ENCODE assay signal across 1 cellular context in the genomic region with DNA sequence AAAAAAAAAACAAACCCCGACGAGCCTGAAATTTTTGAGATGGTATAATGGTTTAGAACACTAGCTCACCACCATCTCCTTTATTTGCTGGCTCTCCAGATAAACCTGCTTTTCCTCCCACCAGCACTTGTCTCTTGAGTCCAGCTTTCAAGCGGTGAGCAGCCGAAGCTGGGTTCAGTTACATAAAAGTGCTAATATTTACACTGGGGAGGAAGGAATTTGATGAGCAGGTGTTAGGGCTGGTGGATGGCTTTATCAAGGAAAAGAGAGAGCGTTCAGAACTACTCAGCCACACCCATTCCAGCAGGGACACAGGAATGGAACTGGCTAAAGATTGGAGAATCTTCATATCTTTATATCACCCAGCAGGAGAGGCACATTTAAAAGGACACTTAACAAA.
TF ChIP-seq lines count a peak whose summit lies in the region.

No MANE protein-coding gene starts in this region.

TF ChIP-seq in HepG2, 621 proteins besides CTCF, POLR2A, EP300 and RAD21 (continues in another document):
- TF ChIP-seq KDM2A (CRISPR knock-in tag; IDR thresholded peaks at IDR 0.05; ENCODE audit: borderline replicate concordance, low read depth), result 0 out of 2 replicates have a peak, but pooled peaks have one; percentile 16
- TF ChIP-seq ZNF337 (CRISPR knock-in tag; IDR thresholded peaks at IDR 0.05; ENCODE audit: borderline replicate concordance, low read depth), result no peak
- TF ChIP-seq ZNF224 (CRISPR knock-in tag; IDR thresholded peaks at IDR 0.05), result no peak
- TF ChIP-seq, protein P1, sequence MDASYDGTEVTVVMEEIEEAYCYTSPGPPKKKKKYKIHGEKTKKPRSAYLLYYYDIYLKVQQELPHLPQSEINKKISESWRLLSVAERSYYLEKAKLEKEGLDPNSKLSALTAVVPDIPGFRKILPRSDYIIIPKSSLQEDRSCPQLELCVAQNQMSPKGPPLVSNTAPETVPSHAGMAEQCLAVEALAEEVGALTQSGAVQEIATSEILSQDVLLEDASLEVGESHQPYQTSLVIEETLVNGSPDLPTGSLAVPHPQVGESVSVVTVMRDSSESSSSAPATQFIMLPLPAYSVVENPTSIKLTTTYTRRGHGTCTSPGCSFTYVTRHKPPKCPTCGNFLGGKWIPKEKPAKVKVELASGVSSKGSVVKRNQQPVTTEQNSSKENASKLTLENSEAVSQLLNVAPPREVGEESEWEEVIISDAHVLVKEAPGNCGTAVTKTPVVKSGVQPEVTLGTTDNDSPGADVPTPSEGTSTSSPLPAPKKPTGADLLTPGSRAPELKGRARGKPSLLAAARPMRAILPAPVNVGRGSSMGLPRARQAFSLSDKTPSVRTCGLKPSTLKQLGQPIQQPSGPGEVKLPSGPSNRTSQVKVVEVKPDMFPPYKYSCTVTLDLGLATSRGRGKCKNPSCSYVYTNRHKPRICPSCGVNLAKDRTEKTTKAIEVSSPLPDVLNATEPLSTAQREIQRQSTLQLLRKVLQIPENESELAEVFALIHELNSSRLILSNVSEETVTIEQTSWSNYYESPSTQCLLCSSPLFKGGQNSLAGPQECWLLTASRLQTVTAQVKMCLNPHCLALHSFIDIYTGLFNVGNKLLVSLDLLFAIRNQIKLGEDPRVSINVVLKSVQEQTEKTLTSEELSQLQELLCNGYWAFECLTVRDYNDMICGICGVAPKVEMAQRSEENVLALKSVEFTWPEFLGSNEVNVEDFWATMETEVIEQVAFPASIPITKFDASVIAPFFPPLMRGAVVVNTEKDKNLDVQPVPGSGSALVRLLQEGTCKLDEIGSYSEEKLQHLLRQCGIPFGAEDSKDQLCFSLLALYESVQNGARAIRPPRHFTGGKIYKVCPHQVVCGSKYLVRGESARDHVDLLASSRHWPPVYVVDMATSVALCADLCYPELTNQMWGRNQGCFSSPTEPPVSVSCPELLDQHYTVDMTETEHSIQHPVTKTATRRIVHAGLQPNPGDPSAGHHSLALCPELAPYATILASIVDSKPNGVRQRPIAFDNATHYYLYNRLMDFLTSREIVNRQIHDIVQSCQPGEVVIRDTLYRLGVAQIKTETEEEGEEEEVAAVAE (CRISPR knock-in tag; IDR thresholded peaks at IDR 0.05; ENCODE audit: borderline replicate concordance), result no peak
- peak; percentile 78 for TF ChIP-seq HDAC2 (CRISPR knock-in tag; IDR thresholded peaks at IDR 0.05)
- no peak for TF ChIP-seq ZSCAN22 (CRISPR knock-in tag; IDR thresholded peaks at IDR 0.05)
- TF ChIP-seq DR1 (CRISPR knock-in tag; IDR thresholded peaks at IDR 0.05), result no peak
- no peak for TF ChIP-seq RCOR2 (CRISPR knock-in tag; IDR thresholded peaks at IDR 0.05)
- peak; percentile 73 for TF ChIP-seq NCOA2 (CRISPR knock-in tag; IDR thresholded peaks at IDR 0.05)
- peak; percentile 51 for TF ChIP-seq NR2F6 (IDR thresholded peaks at IDR 0.05)
- peak; percentile 77 for TF ChIP-seq NR2F6 (CRISPR knock-in tag; IDR thresholded peaks at IDR 0.05)
- TF ChIP-seq, protein P2, sequence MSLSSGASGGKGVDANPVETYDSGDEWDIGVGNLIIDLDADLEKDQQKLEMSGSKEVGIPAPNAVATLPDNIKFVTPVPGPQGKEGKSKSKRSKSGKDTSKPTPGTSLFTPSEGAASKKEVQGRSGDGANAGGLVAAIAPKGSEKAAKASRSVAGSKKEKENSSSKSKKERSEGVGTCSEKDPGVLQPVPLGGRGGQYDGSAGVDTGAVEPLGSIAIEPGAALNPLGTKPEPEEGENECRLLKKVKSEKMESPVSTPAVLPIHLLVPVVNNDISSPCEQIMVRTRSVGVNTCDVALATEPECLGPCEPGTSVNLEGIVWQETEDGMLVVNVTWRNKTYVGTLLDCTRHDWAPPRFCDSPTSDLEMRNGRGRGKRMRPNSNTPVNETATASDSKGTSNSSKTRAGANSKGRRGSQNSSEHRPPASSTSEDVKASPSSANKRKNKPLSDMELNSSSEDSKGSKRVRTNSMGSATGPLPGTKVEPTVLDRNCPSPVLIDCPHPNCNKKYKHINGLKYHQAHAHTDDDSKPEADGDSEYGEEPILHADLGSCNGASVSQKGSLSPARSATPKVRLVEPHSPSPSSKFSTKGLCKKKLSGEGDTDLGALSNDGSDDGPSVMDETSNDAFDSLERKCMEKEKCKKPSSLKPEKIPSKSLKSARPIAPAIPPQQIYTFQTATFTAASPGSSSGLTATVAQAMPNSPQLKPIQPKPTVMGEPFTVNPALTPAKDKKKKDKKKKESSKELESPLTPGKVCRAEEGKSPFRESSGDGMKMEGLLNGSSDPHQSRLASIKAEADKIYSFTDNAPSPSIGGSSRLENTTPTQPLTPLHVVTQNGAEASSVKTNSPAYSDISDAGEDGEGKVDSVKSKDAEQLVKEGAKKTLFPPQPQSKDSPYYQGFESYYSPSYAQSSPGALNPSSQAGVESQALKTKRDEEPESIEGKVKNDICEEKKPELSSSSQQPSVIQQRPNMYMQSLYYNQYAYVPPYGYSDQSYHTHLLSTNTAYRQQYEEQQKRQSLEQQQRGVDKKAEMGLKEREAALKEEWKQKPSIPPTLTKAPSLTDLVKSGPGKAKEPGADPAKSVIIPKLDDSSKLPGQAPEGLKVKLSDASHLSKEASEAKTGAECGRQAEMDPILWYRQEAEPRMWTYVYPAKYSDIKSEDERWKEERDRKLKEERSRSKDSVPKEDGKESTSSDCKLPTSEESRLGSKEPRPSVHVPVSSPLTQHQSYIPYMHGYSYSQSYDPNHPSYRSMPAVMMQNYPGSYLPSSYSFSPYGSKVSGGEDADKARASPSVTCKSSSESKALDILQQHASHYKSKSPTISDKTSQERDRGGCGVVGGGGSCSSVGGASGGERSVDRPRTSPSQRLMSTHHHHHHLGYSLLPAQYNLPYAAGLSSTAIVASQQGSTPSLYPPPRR (CRISPR knock-in tag; IDR thresholded peaks at IDR 0.05; ENCODE audit: borderline replicate concordance), result 0 out of 2 replicates have a peak, but pooled peaks have one; percentile 58
- TF ChIP-seq SALL1 (CRISPR knock-in tag; IDR thresholded peaks at IDR 0.05), result peak; percentile 52
- TF ChIP-seq ZNF563 (CRISPR knock-in tag; IDR thresholded peaks at IDR 0.05), result no peak
- TF ChIP-seq JUNB (CRISPR knock-in tag; IDR thresholded peaks at IDR 0.05; ENCODE audit: borderline replicate concordance), result no peak
- TF ChIP-seq, protein P3, sequence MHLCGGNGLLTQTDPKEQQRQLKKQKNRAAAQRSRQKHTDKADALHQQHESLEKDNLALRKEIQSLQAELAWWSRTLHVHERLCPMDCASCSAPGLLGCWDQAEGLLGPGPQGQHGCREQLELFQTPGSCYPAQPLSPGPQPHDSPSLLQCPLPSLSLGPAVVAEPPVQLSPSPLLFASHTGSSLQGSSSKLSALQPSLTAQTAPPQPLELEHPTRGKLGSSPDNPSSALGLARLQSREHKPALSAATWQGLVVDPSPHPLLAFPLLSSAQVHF (CRISPR knock-in tag; IDR thresholded peaks at IDR 0.05), result no peak
- TF ChIP-seq, protein P4, sequence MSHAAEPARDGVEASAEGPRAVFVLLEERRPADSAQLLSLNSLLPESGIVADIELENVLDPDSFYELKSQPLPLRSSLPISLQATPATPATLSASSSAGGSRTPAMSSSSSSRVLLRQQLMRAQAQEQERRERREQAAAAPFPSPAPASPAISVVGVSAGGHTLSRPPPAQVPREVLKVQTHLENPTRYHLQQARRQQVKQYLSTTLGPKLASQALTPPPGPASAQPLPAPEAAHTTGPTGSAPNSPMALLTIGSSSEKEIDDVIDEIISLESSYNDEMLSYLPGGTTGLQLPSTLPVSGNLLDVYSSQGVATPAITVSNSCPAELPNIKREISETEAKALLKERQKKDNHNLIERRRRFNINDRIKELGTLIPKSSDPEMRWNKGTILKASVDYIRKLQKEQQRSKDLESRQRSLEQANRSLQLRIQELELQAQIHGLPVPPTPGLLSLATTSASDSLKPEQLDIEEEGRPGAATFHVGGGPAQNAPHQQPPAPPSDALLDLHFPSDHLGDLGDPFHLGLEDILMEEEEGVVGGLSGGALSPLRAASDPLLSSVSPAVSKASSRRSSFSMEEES (CRISPR knock-in tag; IDR thresholded peaks at IDR 0.05), result no peak
- TF ChIP-seq POGZ (CRISPR knock-in tag; IDR thresholded peaks at IDR 0.05), result peak; percentile 27; the same call in 1 of the 2 replicates
- TF ChIP-seq, protein P5, sequence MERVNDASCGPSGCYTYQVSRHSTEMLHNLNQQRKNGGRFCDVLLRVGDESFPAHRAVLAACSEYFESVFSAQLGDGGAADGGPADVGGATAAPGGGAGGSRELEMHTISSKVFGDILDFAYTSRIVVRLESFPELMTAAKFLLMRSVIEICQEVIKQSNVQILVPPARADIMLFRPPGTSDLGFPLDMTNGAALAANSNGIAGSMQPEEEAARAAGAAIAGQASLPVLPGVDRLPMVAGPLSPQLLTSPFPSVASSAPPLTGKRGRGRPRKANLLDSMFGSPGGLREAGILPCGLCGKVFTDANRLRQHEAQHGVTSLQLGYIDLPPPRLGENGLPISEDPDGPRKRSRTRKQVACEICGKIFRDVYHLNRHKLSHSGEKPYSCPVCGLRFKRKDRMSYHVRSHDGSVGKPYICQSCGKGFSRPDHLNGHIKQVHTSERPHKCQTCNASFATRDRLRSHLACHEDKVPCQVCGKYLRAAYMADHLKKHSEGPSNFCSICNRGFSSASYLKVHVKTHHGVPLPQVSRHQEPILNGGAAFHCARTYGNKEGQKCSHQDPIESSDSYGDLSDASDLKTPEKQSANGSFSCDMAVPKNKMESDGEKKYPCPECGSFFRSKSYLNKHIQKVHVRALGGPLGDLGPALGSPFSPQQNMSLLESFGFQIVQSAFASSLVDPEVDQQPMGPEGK (CRISPR knock-in tag; IDR thresholded peaks at IDR 0.05), result peak; percentile 51; the same call in 1 of the 2 replicates
- TF ChIP-seq SIX1 (CRISPR knock-in tag; IDR thresholded peaks at IDR 0.05; ENCODE audit: borderline replicate concordance), result peak; percentile 72; the same call in 1 of the 2 replicates
- no peak for TF ChIP-seq STAG1 (CRISPR knock-in tag; IDR thresholded peaks at IDR 0.05)
- no peak for TF ChIP-seq ZNF136 (CRISPR knock-in tag; IDR thresholded peaks at IDR 0.05; ENCODE audit: low read depth)
- TF ChIP-seq SRY (CRISPR knock-in tag; IDR thresholded peaks at IDR 0.05), result no peak
- TF ChIP-seq RBM22 (optimal IDR thresholded peaks at IDR 0.05; ENCODE audit: low read length), result no peak
- 0 out of 2 replicates have a peak, but pooled peaks have one; percentile 21 for TF ChIP-seq ZNF605 (CRISPR knock-in tag; IDR thresholded peaks at IDR 0.05)
- no peak for TF ChIP-seq ZBTB42 (CRISPR knock-in tag; IDR thresholded peaks at IDR 0.05)
- TF ChIP-seq RXRA (CRISPR knock-in tag; IDR thresholded peaks at IDR 0.05), result no peak; the same call in 1 of the 2 replicates
- peak; percentile 65; the same call in 1 of the 2 replicates for TF ChIP-seq RXRB (CRISPR knock-in tag; IDR thresholded peaks at IDR 0.05; ENCODE audit: borderline replicate concordance)
- TF ChIP-seq, protein P6, sequence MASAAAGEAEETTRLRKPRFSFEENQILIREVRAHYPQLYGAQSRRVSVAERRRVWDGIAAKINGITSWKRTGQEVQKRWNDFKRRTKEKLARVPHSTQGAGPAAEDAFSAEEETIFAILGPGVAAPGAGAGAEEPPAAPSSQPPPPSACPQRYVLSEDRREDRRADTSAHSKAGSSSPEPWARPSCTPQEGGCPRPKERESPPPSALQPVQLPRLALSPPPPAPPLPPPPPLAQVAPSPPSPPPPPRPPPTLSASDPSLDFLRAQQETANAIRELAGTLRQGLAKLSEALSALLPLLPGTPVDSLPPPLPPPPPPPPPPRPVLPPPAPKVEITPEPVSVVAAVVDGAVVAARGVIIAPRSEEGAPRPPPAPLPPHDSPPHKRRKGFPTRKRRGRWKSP (CRISPR knock-in tag; IDR thresholded peaks at IDR 0.05), result no peak
- no peak for TF ChIP-seq ETV6 (CRISPR knock-in tag; conservative IDR thresholded peaks at IDR 0.05)
- no peak for TF ChIP-seq HNF4G (IDR thresholded peaks at IDR 0.05; ENCODE audit: borderline replicate concordance, low read depth, low read length)
- peak; percentile 34; the same call in 1 of the 2 replicates for TF ChIP-seq HNF4G (CRISPR knock-in tag; IDR thresholded peaks at IDR 0.05; ENCODE audit: borderline replicate concordance, low read depth)
- no peak for TF ChIP-seq ZNF10 (CRISPR knock-in tag; IDR thresholded peaks at IDR 0.05; ENCODE audit: borderline replicate concordance, low read depth)
- 0 out of 2 replicates have a peak, but pooled peaks have one; percentile 28 for TF ChIP-seq DMAP1 (CRISPR knock-in tag; IDR thresholded peaks at IDR 0.05)
- 0 out of 2 replicates have a peak, but pooled peaks have one; percentile 28 for TF ChIP-seq ZNF124 (CRISPR knock-in tag; IDR thresholded peaks at IDR 0.05)
- 0 out of 2 replicates have a peak, but pooled peaks have one; percentile 36 for TF ChIP-seq CBFB (CRISPR knock-in tag; IDR thresholded peaks at IDR 0.05)
- TF ChIP-seq ZNF629 (CRISPR knock-in tag; conservative IDR thresholded peaks at IDR 0.05), result no peak
- TF ChIP-seq CREB1 (IDR thresholded peaks at IDR 0.05), result no peak
- 0 out of 2 replicates have a peak, but pooled peaks have one; percentile 51 for TF ChIP-seq CREB1 (CRISPR knock-in tag; IDR thresholded peaks at IDR 0.05)
- no peak for TF ChIP-seq ZFYVE20 (CRISPR knock-in tag; IDR thresholded peaks at IDR 0.05; ENCODE audit: borderline replicate concordance, low read depth)
- peak; percentile 7; the same call in 1 of the 2 replicates for TF ChIP-seq HOXA3 (CRISPR knock-in tag; IDR thresholded peaks at IDR 0.05)
- no peak for TF ChIP-seq FIP1L1 (IDR thresholded peaks at IDR 0.05; ENCODE audit: borderline replicate concordance, insufficient read depth, low read depth, low read length)
- TF ChIP-seq NONO (IDR thresholded peaks at IDR 0.05), result no peak
- TF ChIP-seq NONO (CRISPR knock-in tag; conservative IDR thresholded peaks at IDR 0.05), result no peak
- TF ChIP-seq, protein P7, sequence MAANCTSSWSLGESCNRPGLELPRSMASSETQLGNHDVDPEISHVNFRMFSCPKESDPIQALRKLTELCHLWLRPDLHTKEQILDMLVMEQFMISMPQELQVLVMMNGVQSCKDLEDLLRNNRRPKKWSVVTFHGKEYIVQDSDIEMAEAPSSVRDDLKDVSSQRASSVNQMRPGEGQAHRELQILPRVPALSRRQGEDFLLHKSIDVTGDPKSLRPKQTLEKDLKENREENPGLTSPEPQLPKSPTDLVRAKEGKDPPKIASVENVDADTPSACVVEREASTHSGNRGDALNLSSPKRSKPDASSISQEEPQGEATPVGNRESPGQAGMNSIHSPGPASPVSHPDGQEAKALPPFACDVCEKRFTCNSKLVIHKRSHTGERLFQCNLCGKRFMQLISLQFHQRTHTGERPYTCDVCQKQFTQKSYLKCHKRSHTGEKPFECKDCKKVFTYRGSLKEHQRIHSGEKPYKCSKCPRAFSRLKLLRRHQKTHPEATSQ (CRISPR knock-in tag; IDR thresholded peaks at IDR 0.05; ENCODE audit: borderline replicate concordance), result 0 out of 2 replicates have a peak, but pooled peaks have one; percentile 22
- no peak for TF ChIP-seq NFE2L1 (CRISPR knock-in tag; IDR thresholded peaks at IDR 0.05; ENCODE audit: borderline replicate concordance)
- no peak for TF ChIP-seq SOX13 (IDR thresholded peaks at IDR 0.05)
- peak in 1 of 2 experiments; percentile 59; a peak in 1 of 4 replicates for TF ChIP-seq SOX13 (CRISPR knock-in tag; conservative IDR thresholded peaks at IDR 0.05 in 1 of 2, IDR thresholded peaks at IDR 0.05 in 1 of 2)
- TF ChIP-seq, protein P8, sequence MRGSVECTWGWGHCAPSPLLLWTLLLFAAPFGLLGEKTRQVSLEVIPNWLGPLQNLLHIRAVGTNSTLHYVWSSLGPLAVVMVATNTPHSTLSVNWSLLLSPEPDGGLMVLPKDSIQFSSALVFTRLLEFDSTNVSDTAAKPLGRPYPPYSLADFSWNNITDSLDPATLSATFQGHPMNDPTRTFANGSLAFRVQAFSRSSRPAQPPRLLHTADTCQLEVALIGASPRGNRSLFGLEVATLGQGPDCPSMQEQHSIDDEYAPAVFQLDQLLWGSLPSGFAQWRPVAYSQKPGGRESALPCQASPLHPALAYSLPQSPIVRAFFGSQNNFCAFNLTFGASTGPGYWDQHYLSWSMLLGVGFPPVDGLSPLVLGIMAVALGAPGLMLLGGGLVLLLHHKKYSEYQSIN (CRISPR knock-in tag; IDR thresholded peaks at IDR 0.05; ENCODE audit: borderline replicate concordance), result no peak
- TF ChIP-seq ARHGAP35 (CRISPR knock-in tag; IDR thresholded peaks at IDR 0.05; ENCODE audit: borderline replicate concordance), result no peak
